13 cellular contexts compared by ENCODE assay signal in the genomic region with DNA sequence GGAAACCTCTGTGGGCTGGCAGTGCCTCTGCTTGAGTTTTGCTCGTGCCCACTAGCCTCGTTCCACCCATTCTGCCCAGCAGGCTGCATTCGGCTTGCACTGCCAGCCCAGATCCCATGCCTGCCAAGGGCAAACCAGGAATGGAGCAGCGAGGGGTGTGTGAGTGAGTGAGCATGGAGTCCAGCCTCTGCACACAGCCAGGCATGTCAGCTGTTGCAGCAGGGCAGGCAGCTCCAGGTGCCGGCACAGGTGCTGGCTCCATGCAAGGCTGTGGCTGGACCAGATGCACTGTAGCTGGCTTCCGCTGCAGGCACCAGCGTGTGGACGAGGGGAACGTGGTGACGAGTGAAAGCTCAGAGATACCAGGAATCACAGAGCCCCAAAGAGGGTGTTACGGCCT.
"Had no signal": no experiment of that assay in that cellular context is flagged by ENCODE, and none has a peak within 500 bp of the region (broad histone marks: within the 10 kb centered on the region; RNA-seq: fewer than 3 reads in every experiment).

No MANE protein-coding gene starts in this region.

- ATAC-seq: activated CD4-positive, alpha-beta T cell treated with anti-CD3 and anti-CD28 coated beads for 36 hours; activated CD8-positive, alpha-beta T cell treated with anti-CD3 and anti-CD28 coated beads for 36 hours; heart right ventricle; left ventricle myocardium superior had no signal

- DNase-seq: activated CD4-positive, alpha-beta T cell treated with anti-CD3 and anti-CD28 coated beads for 36 hours; activated CD8-positive, alpha-beta T cell treated with anti-CD3 and anti-CD28 coated beads for 36 hours; activated naive CD4-positive, alpha-beta T cell treated with Interleukin-2 at 50 U/mL for 16 hours; colonic mucosa; effector CD4-positive, alpha-beta T cell; heart right ventricle; left ventricle myocardium superior; SIG-M5; transverse colon had no signal

- H3K27me3 Mint-ChIP-seq: activated CD4-positive, alpha-beta T cell treated with anti-CD3 and anti-CD28 coated beads for 36 hours; activated CD8-positive, alpha-beta T cell treated with anti-CD3 and anti-CD28 coated beads for 36 hours had no signal

- H3K4me3 Mint-ChIP-seq: activated CD4-positive, alpha-beta T cell treated with anti-CD3 and anti-CD28 coated beads for 36 hours; activated T-helper 1 cell treated with anti-CD3 and anti-CD28 coated beads, Interleukin-12 subunit alpha, Interleukin-12 subunit beta, Interleukin-2, Interleukin-4 antibody, amounts not matched to agents 30 ng/mL and 10 ng/mL and 1 ng/mL, durations not matched to agents 14 hours and 24 hours and 36 hours had no signal

- H3K27ac Mint-ChIP-seq: activated CD4-positive, alpha-beta T cell treated with anti-CD3 and anti-CD28 coated beads for 36 hours; activated T-helper 1 cell treated with anti-CD3 and anti-CD28 coated beads, Interleukin-12 subunit alpha, Interleukin-12 subunit beta, Interleukin-2, Interleukin-4 antibody, amounts not matched to agents 30 ng/mL and 10 ng/mL and 1 ng/mL, durations not matched to agents 14 hours and 24 hours and 36 hours had no signal

- H3K9me3 Mint-ChIP-seq: activated CD8-positive, alpha-beta T cell treated with anti-CD3 and anti-CD28 coated beads for 36 hours; activated T-helper 1 cell treated with anti-CD3 and anti-CD28 coated beads, Interleukin-12 subunit alpha, Interleukin-12 subunit beta, Interleukin-2, Interleukin-4 antibody, amounts not matched to agents 30 ng/mL and 10 ng/mL and 1 ng/mL, durations not matched to agents 14 hours and 24 hours and 36 hours had no signal

- FAIRE-seq: bronchial epithelial cell, frontal cortex, keratinocyte had no signal
